Comparison of ENCODE assay signal across 2 cellular contexts in genomic region chr3:50268703-50269451, GRCh38.
TF ChIP-seq lines count a peak whose summit lies in the region.

SEMA3B (plus strand) TSS chr3:50269147; CDS start chr3:50269241, 94 bp downstream.

TF ChIP-seq in HEK293, 187 proteins besides CTCF, POLR2A, EP300 and RAD21 (continued from another document and continues in another):
- TF ChIP-seq PRDM6 (tag by site-specific recombination; IDR thresholded peaks at IDR 0.05) (no peak), ZNF654 (tag by site-specific recombination; IDR thresholded peaks at IDR 0.05; ENCODE audit: low read depth) (no peak), HIC1 (tag by site-specific recombination; IDR thresholded peaks at IDR 0.05) (peak; percentile 51; the same call in 1 of the 2 replicates), ZNF837 (tag by site-specific recombination; IDR thresholded peaks at IDR 0.05) (no peak), ZFP3 (tag by site-specific recombination; IDR thresholded peaks at IDR 0.05; ENCODE audit: low read depth) (no peak), ZNF362 (tag by site-specific recombination; IDR thresholded peaks at IDR 0.05) (no peak), ZNF350 (tag by site-specific recombination; IDR thresholded peaks at IDR 0.05) (no peak), ZNF692 (tag by site-specific recombination; IDR thresholded peaks at IDR 0.05) (no peak), ZNF704 (tag by site-specific recombination; IDR thresholded peaks at IDR 0.05) (no peak), ZNF658 (tag by site-specific recombination; IDR thresholded peaks at IDR 0.05) (no peak), ZEB2 (tag by site-specific recombination; IDR thresholded peaks at IDR 0.05) (no peak), INSM2 (tag by site-specific recombination; IDR thresholded peaks at IDR 0.05) (no peak), ZNF707 (tag by site-specific recombination; IDR thresholded peaks at IDR 0.05) (no peak), ZBTB21 (tag by site-specific recombination; IDR thresholded peaks at IDR 0.05) (no peak), GLIS1 (tag by site-specific recombination; IDR thresholded peaks at IDR 0.05) (peak; percentile 76)

TF ChIP-seq in K562, 482 proteins besides CTCF, POLR2A, EP300 and RAD21 (continued from another document):
- TF ChIP-seq BRF2 (IDR thresholded peaks at IDR 0.05; ENCODE audit: borderline replicate concordance, insufficient read depth, insufficient read length) (no peak), RBM22 (IDR thresholded peaks at IDR 0.05; ENCODE audit: low read depth, low read length, poor library complexity, severe bottlenecking) (no peak), HMBOX1 (IDR thresholded peaks at IDR 0.05) (no peak), SREBF2 (CRISPR knock-in tag; IDR thresholded peaks at IDR 0.05) (no peak), BRCA1 (IDR thresholded peaks at IDR 0.05) (no peak), BRCA1 (CRISPR knock-in tag; IDR thresholded peaks at IDR 0.05) (no peak), ZNF121 (CRISPR knock-in tag; conservative IDR thresholded peaks at IDR 0.05) (0 out of 2 replicates have a peak, but pooled peaks have one; percentile 8)
